In genomic region chr10:78655941-78656340, GRCh38 we compare ENCODE assay signal across 10 cellular contexts.
"Had no signal": no experiment of that assay in that cellular context is flagged by ENCODE, and none has a peak within 500 bp of the region (broad histone marks: within the 10 kb centered on the region; RNA-seq: fewer than 3 reads in every experiment).

No MANE protein-coding gene starts in this region.

- H3K36me3 ChIP-seq: gastrocnemius medialis, suprapubic skin had no signal

- H3K9me3 ChIP-seq: gastrocnemius medialis, suprapubic skin had no signal

- H3K27me3 ChIP-seq: dorsolateral prefrontal cortex, gastrocnemius medialis had no signal

- ATAC-seq: activated naive CD4-positive, alpha-beta T cell treated with anti-CD3 and anti-CD28 coated beads, Interleukin-2, amount 50 U/mL, for 72 hours; gastrocnemius medialis; left lobe of liver; stimulated activated naive CD8-positive, alpha-beta T cell treated with anti-CD3 and anti-CD28 coated beads, Interleukin-15, amount 100 ng/mL, for 72 hours had no signal

- H3K27ac ChIP-seq: gastrocnemius medialis, suprapubic skin had no signal

- H3K4me3 ChIP-seq: gastrocnemius medialis, suprapubic skin had no signal

- H3K4me1 ChIP-seq: gastrocnemius medialis, suprapubic skin had no signal

- DNase-seq: activated CD4-positive, alpha-beta T cell treated with anti-CD3 and anti-CD28 coated beads, Interleukin-2, amount 50 U/mL, for 48 hours; activated gamma-delta T cell treated with Interleukin-2 at 50 U/mL for 16 hours; amniotic stem cell; gastrocnemius medialis; stimulated activated CD4-positive, alpha-beta T cell treated with anti-CD3 and anti-CD28 coated beads, Interleukin-2, amount 100 ng/mL, for 48 hours; stimulated activated naive CD8-positive, alpha-beta T cell treated with anti-CD3 and anti-CD28 coated beads, Interleukin-15, amount 100 ng/mL, for 72 hours had no signal
